ENCODE assay signal across 1 cellular context in the genomic region with DNA sequence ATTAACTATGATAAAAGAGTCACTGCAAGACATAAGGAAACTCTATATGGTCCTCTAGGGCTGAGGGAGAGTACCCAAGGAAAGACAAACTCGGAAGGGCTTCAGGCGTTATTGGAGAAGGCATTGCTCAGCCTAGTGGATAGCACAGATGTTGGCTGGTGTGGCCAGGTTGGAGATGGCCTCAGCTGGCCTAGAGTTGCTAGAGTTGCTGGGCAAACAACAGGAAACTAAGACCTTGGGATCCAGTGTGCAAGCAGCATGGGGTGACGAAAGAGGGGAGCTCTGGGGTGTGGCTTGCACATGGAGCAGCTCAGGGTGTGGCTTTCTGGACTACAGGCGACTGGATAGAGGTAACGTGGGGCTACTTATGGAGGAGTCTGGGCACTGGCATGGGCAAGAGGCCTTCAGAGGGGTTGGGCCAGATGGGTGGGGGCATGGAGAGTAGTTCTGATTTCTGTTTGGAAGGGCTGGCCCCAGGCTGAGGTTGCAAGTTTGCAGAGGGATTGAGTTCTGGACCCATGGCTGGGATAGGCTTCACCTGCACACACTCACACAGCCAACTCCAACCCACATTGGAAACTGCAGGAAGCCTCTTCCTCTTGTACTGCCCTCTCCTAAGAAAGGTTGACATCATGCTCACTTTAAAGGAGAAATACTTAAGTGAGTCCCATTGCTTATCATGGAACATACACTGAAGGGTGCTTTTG.
A peak's percentile ranks its signal among the peaks of the same experiment; 100 is the strongest.
TF ChIP-seq lines count a peak whose summit lies in the region.

No MANE protein-coding gene starts in this region.

TF ChIP-seq in HepG2, 621 proteins besides CTCF, POLR2A, EP300 and RAD21 (continued from another document):
- TF ChIP-seq SOX6 (IDR thresholded peaks at IDR 0.05): no peak
- TF ChIP-seq SOX6 (CRISPR knock-in tag; IDR thresholded peaks at IDR 0.05): no peak
- TF ChIP-seq MIER2 (CRISPR knock-in tag; IDR thresholded peaks at IDR 0.05): no peak
- TF ChIP-seq, protein P1, sequence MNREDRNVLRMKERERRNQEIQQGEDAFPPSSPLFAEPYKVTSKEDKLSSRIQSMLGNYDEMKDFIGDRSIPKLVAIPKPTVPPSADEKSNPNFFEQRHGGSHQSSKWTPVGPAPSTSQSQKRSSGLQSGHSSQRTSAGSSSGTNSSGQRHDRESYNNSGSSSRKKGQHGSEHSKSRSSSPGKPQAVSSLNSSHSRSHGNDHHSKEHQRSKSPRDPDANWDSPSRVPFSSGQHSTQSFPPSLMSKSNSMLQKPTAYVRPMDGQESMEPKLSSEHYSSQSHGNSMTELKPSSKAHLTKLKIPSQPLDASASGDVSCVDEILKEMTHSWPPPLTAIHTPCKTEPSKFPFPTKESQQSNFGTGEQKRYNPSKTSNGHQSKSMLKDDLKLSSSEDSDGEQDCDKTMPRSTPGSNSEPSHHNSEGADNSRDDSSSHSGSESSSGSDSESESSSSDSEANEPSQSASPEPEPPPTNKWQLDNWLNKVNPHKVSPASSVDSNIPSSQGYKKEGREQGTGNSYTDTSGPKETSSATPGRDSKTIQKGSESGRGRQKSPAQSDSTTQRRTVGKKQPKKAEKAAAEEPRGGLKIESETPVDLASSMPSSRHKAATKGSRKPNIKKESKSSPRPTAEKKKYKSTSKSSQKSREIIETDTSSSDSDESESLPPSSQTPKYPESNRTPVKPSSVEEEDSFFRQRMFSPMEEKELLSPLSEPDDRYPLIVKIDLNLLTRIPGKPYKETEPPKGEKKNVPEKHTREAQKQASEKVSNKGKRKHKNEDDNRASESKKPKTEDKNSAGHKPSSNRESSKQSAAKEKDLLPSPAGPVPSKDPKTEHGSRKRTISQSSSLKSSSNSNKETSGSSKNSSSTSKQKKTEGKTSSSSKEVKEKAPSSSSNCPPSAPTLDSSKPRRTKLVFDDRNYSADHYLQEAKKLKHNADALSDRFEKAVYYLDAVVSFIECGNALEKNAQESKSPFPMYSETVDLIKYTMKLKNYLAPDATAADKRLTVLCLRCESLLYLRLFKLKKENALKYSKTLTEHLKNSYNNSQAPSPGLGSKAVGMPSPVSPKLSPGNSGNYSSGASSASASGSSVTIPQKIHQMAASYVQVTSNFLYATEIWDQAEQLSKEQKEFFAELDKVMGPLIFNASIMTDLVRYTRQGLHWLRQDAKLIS (CRISPR knock-in tag; IDR thresholded peaks at IDR 0.05): peak; percentile 28
- TF ChIP-seq ZEB1 (IDR thresholded peaks at IDR 0.05; ENCODE audit: insufficient replicate concordance, low read depth): peak; percentile 13
- no peak; the same call in 1 of the 2 replicates for TF ChIP-seq MBD4 (IDR thresholded peaks at IDR 0.05; ENCODE audit: borderline replicate concordance, low read length)
